Comparison of ENCODE assay signal across 16 cellular contexts in the genomic region with DNA sequence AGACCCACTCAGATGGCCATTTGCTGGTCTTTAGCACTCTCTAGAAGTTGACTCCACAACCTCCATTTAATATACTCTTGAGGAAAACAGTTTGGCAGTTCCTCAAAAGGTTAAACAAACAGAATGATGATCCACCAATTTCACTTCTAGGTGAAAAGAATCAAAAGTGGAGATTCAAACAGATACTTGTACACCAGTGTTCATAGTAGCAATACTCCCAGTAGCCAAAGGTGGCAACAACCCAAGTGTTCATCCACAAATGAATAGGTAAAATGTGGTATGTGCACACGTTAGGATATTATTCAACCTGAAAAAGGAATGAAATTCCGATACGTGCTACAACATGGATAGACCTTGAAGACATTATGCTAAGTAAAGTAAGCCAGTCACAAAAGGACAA. TPM values are rescaled to one million over a fixed set of nuclear protein-coding genes. Genes with fewer than 3 reads are reported as not detected.
DNase-seq lines count a peak whose midpoint lies in the region; ATAC-seq and TF ChIP-seq lines count a peak whose summit lies in the region.
"Had no signal": no experiment of that assay in that cellular context is flagged by ENCODE, and none has a peak within 500 bp of the region (broad histone marks: within the 10 kb centered on the region; RNA-seq: fewer than 3 reads in every experiment).

No MANE protein-coding gene starts in this region.

- peak overlapping the region in 1 of 10 donors; percentile 6 for H3K4me3 ChIP-seq in heart right ventricle
- H3K4me3 ChIP-seq in PC-3 (ENCODE audit: low read length), result no peak overlapping the region
- H3K4me3 ChIP-seq in fibroblast of pulmonary artery (replicated peaks; ENCODE audit: low read depth, low read length), result no peak overlapping the region
- no peak overlapping the region for H3K4me3 ChIP-seq in tibial nerve
- no peak overlapping the region for H3K4me3 ChIP-seq in CD8-positive, alpha-beta memory T cell (ENCODE audit: low read length)
- H3K4me3 ChIP-seq: HAP-1, ovary had no signal

- H3K9me2 ChIP-seq in PC-3 (replicated peaks; ENCODE audit: low read length), result no peaks in the 10 kb centered on the region

- H3K9ac ChIP-seq in PC-3 (ENCODE audit: low read length), result no peak overlapping the region

- POLR2A ChIA-PET in PC-3 (lab: Charles Lee; ENCODE audit: unreplicated experiment), result no interaction called here
- POLR2A ChIA-PET in CD8-positive, alpha-beta memory T cell (lab: Charles Lee), result no interaction called here

- peaks cover 97% of the 10 kb centered on the region for H3K79me2 ChIP-seq in PC-3 (ENCODE audit: low read length)

- no peak overlapping the region for H3K4me2 ChIP-seq in PC-3 (ENCODE audit: low read length)

- no peak for TF ChIP-seq POLR2A in tibial nerve (IDR thresholded peaks at IDR 0.05)

- CTCF ChIA-PET in PC-3 (lab: Charles Lee), result no interaction called here
- CTCF ChIA-PET in CD8-positive, alpha-beta memory T cell (lab: Charles Lee), result interaction anchor here (10.4 kb wide), 1 partner anchor 47 kb away, joined by 92 read pairs; a partner anchor contains a TSS

- peaks cover 39% of the 10 kb centered on the region for H4K20me1 ChIP-seq in PC-3 (ENCODE audit: low read length)

- no peaks in the 10 kb centered on the region for H3K9me3 ChIP-seq in heart right ventricle
- no peaks in the 10 kb centered on the region for H3K9me3 ChIP-seq in PC-3 (ENCODE audit: low read length)
- no peaks in the 10 kb centered on the region for H3K9me3 ChIP-seq in tibial nerve
- H3K9me3 ChIP-seq in CD8-positive, alpha-beta memory T cell (ENCODE audit: low read length), result no peaks in the 10 kb centered on the region
- H3K9me3 ChIP-seq: HAP-1, ovary had no signal

- no TSS peak for BruUV-seq in PC-3 (replicated peaks; lab: Mats Ljungman, UMichigan)

- H3K4me3 Mint-ChIP-seq in CD8-positive, alpha-beta memory T cell, result peak overlapping the region in 2 of 7 donors; percentile 19 to 32

- ATAC-seq in heart right ventricle, result no peak
- no peak for ATAC-seq in Right ventricle myocardium inferior
- 0 out of 2 replicates have a peak, but pooled peaks have one; percentile 30 for ATAC-seq in PC-3

- H3F3A ChIP-seq in PC-3 (ENCODE audit: low read length, unreplicated experiment), result no peaks in the 10 kb centered on the region

- TF ChIP-seq EP300 in tibial nerve (IDR thresholded peaks at IDR 0.05), result no peak

- 92 to 94% methylated on average over 3 of the region's 3 CpGs for WGBS in heart right ventricle, 2 donors
- 80 to 89% methylated on average over 3 of the region's 3 CpGs for WGBS in tibial nerve, 2 donors

- H3K4me1 Mint-ChIP-seq in CD8-positive, alpha-beta memory T cell, result peaks cover 59 to 82% (median 77%) of the 10 kb centered on the region in 3 donors

- TF ChIP-seq CTCF in heart right ventricle (IDR thresholded peaks at IDR 0.05) (peak in 1 of 9 donors; percentile 6), PC-3 (conservative IDR thresholded peaks at IDR 0.05; ENCODE audit: low read depth, low read length) (0 out of 2 replicates have a peak, but pooled peaks have one; percentile 21), fibroblast of pulmonary artery (IDR thresholded peaks at IDR 0.05; ENCODE audit: low read length, missing control alignments) (peak; percentile 13), tibial nerve (IDR thresholded peaks at IDR 0.05) (no peak)

- H3K27me3 ChIP-seq in heart right ventricle (no peaks in the 10 kb centered on the region), PC-3 (ENCODE audit: low read length) (no peaks in the 10 kb centered on the region), tibial nerve (no peaks in the 10 kb centered on the region)
- no peaks in the 10 kb centered on the region for H3K27me3 ChIP-seq in CD8-positive, alpha-beta memory T cell (ENCODE audit: insufficient read depth, low read length, poor library complexity, severe bottlenecking)
- H3K27me3 ChIP-seq: ovary had no signal

- intact Hi-C loops in heart right ventricle (cut with DNase I) (loop anchor here in 1 of 10 donors (5.0 kb wide), 1 partner anchor 36 kb away; no protein-coding TSS in a partner anchor), Right ventricle myocardium inferior (cut with DNase I) (no loop called here), PC-3 (cut with micrococcal nuclease) (no loop called here)

- H3K36me3 Mint-ChIP-seq in CD8-positive, alpha-beta memory T cell, result peaks cover 4 to 55% (median 7%) of the 10 kb centered on the region in 3 donors

- H3K4me1 ChIP-seq in heart right ventricle (peaks cover 23 to 91% (median 70%) of the 10 kb centered on the region in 9 donors), PC-3 (ENCODE audit: insufficient read depth, low read length) (peaks cover 24% of the 10 kb centered on the region), tibial nerve (peaks cover 0 to 74% (median 38%) of the 10 kb centered on the region in 4 donors)
- H3K4me1 ChIP-seq in CD8-positive, alpha-beta memory T cell (ENCODE audit: insufficient read depth, low read length), result peaks cover 52% of the 10 kb centered on the region

- H3K27ac Mint-ChIP-seq in CD8-positive, alpha-beta memory T cell, result peak overlapping the region in 4 of 8 donors; percentile 23 to 68 (median 44)

- H3K36me3 ChIP-seq in heart right ventricle (peaks cover 0 to 30% (median 0%) of the 10 kb centered on the region in 9 donors), PC-3 (ENCODE audit: low read depth, low read length) (peaks cover 33% of the 10 kb centered on the region), tibial nerve (peaks cover 0 to 10% (median 0%) of the 10 kb centered on the region in 3 donors)
- peaks cover 12% of the 10 kb centered on the region for H3K36me3 ChIP-seq in CD8-positive, alpha-beta memory T cell (ENCODE audit: insufficient read depth, low read length)
- H3K36me3 ChIP-seq: ovary had no signal

- peak overlapping the region in 8 of 10 donors; percentile 12 to 73 (median 46) for H3K27ac ChIP-seq in heart right ventricle
- H3K27ac ChIP-seq in PC-3 (ENCODE audit: low read length), result no peak overlapping the region
- H3K27ac ChIP-seq in substantia nigra (ENCODE audit: low read depth, low read length, poor library complexity, severe bottlenecking), result peak overlapping the region; percentile 56
- H3K27ac ChIP-seq in tibial nerve, result no peak overlapping the region
- no peak overlapping the region for H3K27ac ChIP-seq in CD8-positive, alpha-beta memory T cell (ENCODE audit: low read depth, low read length)
- H3K27ac ChIP-seq: ovary, VCaP had no signal

- DNase-seq in heart right ventricle (no peak), Right ventricle myocardium inferior (ENCODE audit: missing footprints) (no peak), PC-3 (no peak), fibroblast of pulmonary artery (ENCODE audit: low read depth) (no peak), substantia nigra (lab: John Stamatoyannopoulos, UW) (no peak), tibial nerve (ENCODE audit: low spot score in 2 of 2) (no peak), NCI-H748 (lab: John Stamatoyannopoulos, UW; ENCODE audit: unreplicated experiment) (no peak)
- DNase-seq in CD8-positive, alpha-beta memory T cell, result no peak
- DNase-seq: aorta; effector memory CD4-positive, alpha-beta T cell; NCI-H1092 treated with DMSO at 0.1 percent for 48 hours; NCI-H510A; ovary; stimulated activated CD4-positive, alpha-beta T cell treated with anti-CD3 and anti-CD28 coated beads, Interleukin-15, amount 100 ng/mL, for 24 hours had no signal

- H3K9me3 Mint-ChIP-seq in CD8-positive, alpha-beta memory T cell, result no peaks in the 10 kb centered on the region

- H2AFZ ChIP-seq in PC-3 (ENCODE audit: low read length), result no peak overlapping the region

- H3K27me3 Mint-ChIP-seq in CD8-positive, alpha-beta memory T cell, result peaks cover 0 to 1% of the 10 kb centered on the region in 2 donors

RNA-seq across cellular contexts. Expression of a gene that starts 6.3 kb away (rescaled TPM):
- total RNA-seq in heart right ventricle (10 to 100 TPM; 32.1 to 56.9 (median 44.2) TPM), Right ventricle myocardium inferior (42.9 TPM), PC-3 (2014; rRNA removed) (103 TPM in 2 replicates), tibial nerve (10 to 100 TPM; 25.1 to 44.6 (median 30.8) TPM)
- 10 to 100 TPM; 40.6 to 53.4 TPM for polyA plus RNA-seq in heart right ventricle
- 100 to 1,000 TPM; 106 to 111 TPM for total RNA-seq in CD8-positive, alpha-beta memory T cell
- 45.9 TPM for polyA plus RNA-seq in CD8-positive, alpha-beta memory T cell

RNA-seq across cellular contexts. Expression of a gene that starts 22.1 kb away (rescaled TPM):
- total RNA-seq in heart right ventricle (100 to 1,000 TPM; 135 to 202 (median 148) TPM), Right ventricle myocardium inferior (183 TPM), PC-3 (2014; rRNA removed) (586 and 1,030 TPM in 2 replicates), tibial nerve (100 to 1,000 TPM; 120 to 177 (median 157) TPM)
- polyA plus RNA-seq in heart right ventricle, result 100 to 1,000 TPM in 1 of 2 donors, 10 to 100 TPM in 1; 69.8 to 126 TPM
- total RNA-seq in CD8-positive, alpha-beta memory T cell, result 100 to 1,000 TPM; 297 to 299 TPM
- 46.0 TPM for polyA plus RNA-seq in CD8-positive, alpha-beta memory T cell

RNA-seq across cellular contexts. Expression of a gene that starts 32.7 kb away (rescaled TPM):
- total RNA-seq in heart right ventricle (100 to 1,000 TPM in 2 of 10 donors, 10 to 100 TPM in 8; 70.3 to 105 (median 86.7) TPM), Right ventricle myocardium inferior (103 TPM), PC-3 (2014; rRNA removed) (232 and 275 TPM in 2 replicates), tibial nerve (10 to 100 TPM; 48.6 to 90.4 (median 66.2) TPM)
- polyA plus RNA-seq in heart right ventricle, result 100 to 1,000 TPM; 157 to 250 TPM
- 100 to 1,000 TPM; 122 to 131 TPM for total RNA-seq in CD8-positive, alpha-beta memory T cell
- 92.2 TPM for polyA plus RNA-seq in CD8-positive, alpha-beta memory T cell

RNA-seq across cellular contexts. Expression of a gene that starts 43.0 kb away (rescaled TPM):
- total RNA-seq in heart right ventricle, result 1 to 10 TPM in 3 of 10 donors, under 1 TPM in 6, not detected in 1; 0.50 to 4.4 (median 0.80) TPM
- 1 to 10 TPM in 1 of 2 donors, under 1 TPM in 1; 0.96 to 1.0 TPM for polyA plus RNA-seq in heart right ventricle
- total RNA-seq in Right ventricle myocardium inferior, result 2.2 TPM
- 6.9 and 7.8 TPM in 2 replicates for total RNA-seq in PC-3 (2014; rRNA removed)
- total RNA-seq in tibial nerve, result 1 to 10 TPM in 2 of 4 donors, under 1 TPM in 1, not detected in 1; 0.78 to 7.2 (median 2.9) TPM
- total RNA-seq in CD8-positive, alpha-beta memory T cell, result 100 to 1,000 TPM; 163 to 170 TPM
- polyA plus RNA-seq in CD8-positive, alpha-beta memory T cell, result 62.1 TPM

RNA-seq across cellular contexts. Expression of a gene that starts 45.0 kb away (rescaled TPM):
- 10 to 100 TPM; 10.5 to 17.5 (median 15.2) TPM for total RNA-seq in heart right ventricle
- 10 to 100 TPM in 1 of 2 donors, 1 to 10 TPM in 1; 5.7 to 11.3 TPM for polyA plus RNA-seq in heart right ventricle
- 13.1 TPM for total RNA-seq in Right ventricle myocardium inferior
- total RNA-seq in PC-3 (2014; rRNA removed), result 39.2 and 51.7 TPM in 2 replicates
- 10 to 100 TPM; 10.1 to 24.9 (median 18.6) TPM for total RNA-seq in tibial nerve
- 10 to 100 TPM; 69.4 to 75.9 TPM for total RNA-seq in CD8-positive, alpha-beta memory T cell
- polyA plus RNA-seq in CD8-positive, alpha-beta memory T cell, result 25.0 TPM

Comparison
In these comparisons a context has a peak if more than half of its experiments do, and no peak if none do; other contexts are left out.
1. H3K27ac ChIP-seq: peak in heart right ventricle (8 of 10) and substantia nigra (single experiment); none in PC-3 (single experiment), tibial nerve (0 of 4) and CD8-positive, alpha-beta memory T cell (single experiment).
2. CTCF ChIP-seq: peak in PC-3 (single experiment) and fibroblast of pulmonary artery (single experiment); none in tibial nerve (0 of 5).